In genomic region chr7:1681581-1681980, GRCh38 we compare ENCODE assay signal across 22 cellular contexts. TPM values are rescaled to one million over a fixed set of nuclear protein-coding genes. Genes with fewer than 3 reads are reported as not detected.
DNase-seq lines count a peak whose midpoint lies in the region; ATAC-seq and FAIRE-seq lines count a peak whose summit lies in the region.
"Had no signal": no experiment of that assay in that cellular context is flagged by ENCODE, and none has a peak within 500 bp of the region (broad histone marks: within the 10 kb centered on the region; RNA-seq: fewer than 3 reads in every experiment).

No MANE protein-coding gene starts in this region.

- DNase-seq in activated naive CD4-positive, alpha-beta T cell treated with anti-CD3 and anti-CD28 coated beads, Interleukin-2, amount 10 ng/mL, durations not matched to agents 7 days and 5 days = peak; percentile 16
- DNase-seq in activated naive CD4-positive, alpha-beta T cell treated with Interleukin-2 at 50 U/mL for 16 hours = no peak
- DNase-seq in SJCRH30 (peak; percentile 47 to 63), mesenteric fat pad (ENCODE audit: low spot score) (peak; percentile 35), urothelium cell line (ENCODE audit: low spot score) (no peak), mesendoderm (no peak)
- DNase-seq in stimulated activated effector memory CD8-positive, alpha-beta T cell treated with anti-CD3 and anti-CD28 coated beads, Interleukin-12 subunit alpha, Interleukin-12 subunit beta, amount 100 ng/mL, for 72 hours (ENCODE audit: low spot score in 2 of 2) = no peak
- DNase-seq: 8988T, GDM1, MM.1S, NCI-H1092 treated with DMSO at 0.1 percent for 48 hours, NCI-H1436 treated with DMSO at 0.1 percent for 48 hours, NCI-H1930, NCI-H748 treated with DMSO at 0.1 percent for 48 hours had no signal

- H3K36me3 ChIP-seq in SJCRH30 (no peaks in the 10 kb centered on the region), mesendoderm (ENCODE audit: control insufficient read depth, insufficient read depth, low read length) (no peaks in the 10 kb centered on the region)
- H3K36me3 ChIP-seq: Peyer's patch had no signal

- no peaks in the 10 kb centered on the region for H3K36me3 Mint-ChIP-seq in activated naive CD4-positive, alpha-beta T cell treated with anti-CD3 and anti-CD28 coated beads, Interleukin-2, amount 10 ng/mL, durations not matched to agents 7 days and 5 days
- no peaks in the 10 kb centered on the region for H3K36me3 Mint-ChIP-seq in stimulated activated effector memory CD8-positive, alpha-beta T cell treated with anti-CD3 and anti-CD28 coated beads, Interleukin-12 subunit alpha, Interleukin-12 subunit beta, amount 100 ng/mL, for 72 hours

- no peaks in the 10 kb centered on the region for H3K4me1 Mint-ChIP-seq in activated naive CD4-positive, alpha-beta T cell treated with anti-CD3 and anti-CD28 coated beads, Interleukin-2, amount 10 ng/mL, durations not matched to agents 7 days and 5 days
- H3K4me1 Mint-ChIP-seq in stimulated activated effector memory CD8-positive, alpha-beta T cell treated with anti-CD3 and anti-CD28 coated beads, Interleukin-12 subunit alpha, Interleukin-12 subunit beta, amount 100 ng/mL, for 72 hours = no peaks in the 10 kb centered on the region
- H3K4me1 Mint-ChIP-seq: CD8-positive, alpha-beta memory T cell had no signal

- H3K27me3 Mint-ChIP-seq in activated naive CD4-positive, alpha-beta T cell treated with anti-CD3 and anti-CD28 coated beads, Interleukin-2, amount 10 ng/mL, durations not matched to agents 7 days and 5 days = peaks cover 26% of the 10 kb centered on the region

- no peaks in the 10 kb centered on the region for H3K9me3 ChIP-seq in SJCRH30 (replicated peaks)

- H2BK15ac ChIP-seq in mesendoderm (replicated peaks; ENCODE audit: low read depth) = no peak overlapping the region

- no peaks in the 10 kb centered on the region for H3K27me3 ChIP-seq in SJCRH30
- H3K27me3 ChIP-seq in mesendoderm (ENCODE audit: insufficient read depth, low read length, poor library complexity) = no peaks in the 10 kb centered on the region
- H3K27me3 ChIP-seq: Peyer's patch had no signal

- H4K8ac ChIP-seq in mesendoderm (ENCODE audit: low read depth, low read length) = no peak overlapping the region

- no peak overlapping the region for H3K4me3 Mint-ChIP-seq in activated naive CD4-positive, alpha-beta T cell treated with anti-CD3 and anti-CD28 coated beads, Interleukin-2, amount 10 ng/mL, durations not matched to agents 7 days and 5 days
- H3K4me3 Mint-ChIP-seq in stimulated activated effector memory CD8-positive, alpha-beta T cell treated with anti-CD3 and anti-CD28 coated beads, Interleukin-12 subunit alpha, Interleukin-12 subunit beta, amount 100 ng/mL, for 72 hours = no peak overlapping the region
- H3K4me3 Mint-ChIP-seq: CD8-positive, alpha-beta memory T cell had no signal

- no peak overlapping the region for H2AK5ac ChIP-seq in mesendoderm (ENCODE audit: low read length)

- H3K79me1 ChIP-seq in mesendoderm (ENCODE audit: low read length) = no peaks in the 10 kb centered on the region

- H4K5ac ChIP-seq in mesendoderm (ENCODE audit: low read length) = no peak overlapping the region

- H3K27ac ChIP-seq in SJCRH30 = no peak overlapping the region
- no peak overlapping the region for H3K27ac ChIP-seq in mesendoderm (ENCODE audit: low read depth, low read length)
- H3K27ac ChIP-seq: C4-2B, HL-60, Peyer's patch had no signal

- no peak overlapping the region for H3K4ac ChIP-seq in mesendoderm (ENCODE audit: low read depth, low read length)

- H3K18ac ChIP-seq in mesendoderm (ENCODE audit: low read length) = no peak overlapping the region

- H3K79me2 ChIP-seq in mesendoderm (ENCODE audit: control insufficient read depth, insufficient read depth, low read length) = no peaks in the 10 kb centered on the region

- H3K23ac ChIP-seq in mesendoderm (ENCODE audit: low read length) = no peak overlapping the region

- H3K4me1 ChIP-seq in SJCRH30 (no peaks in the 10 kb centered on the region), mesendoderm (ENCODE audit: control insufficient read depth, low read depth, low read length) (no peaks in the 10 kb centered on the region)
- H3K4me1 ChIP-seq: Peyer's patch had no signal

- FAIRE-seq in urothelium cell line (lab: Jason Lieb, UNC) = peak; percentile 87
- FAIRE-seq: H54, HepG2, K562 had no signal

- no peak overlapping the region for H2BK5ac ChIP-seq in mesendoderm (ENCODE audit: low read length)

- H3K4me3 ChIP-seq in SJCRH30 (no peak overlapping the region), mesendoderm (ENCODE audit: low read length) (no peak overlapping the region)
- H3K4me3 ChIP-seq: K562, Peyer's patch had no signal

- H3K9ac ChIP-seq in mesendoderm (ENCODE audit: low read length) = no peak overlapping the region

- no peak overlapping the region for H3K56ac ChIP-seq in mesendoderm (ENCODE audit: low read length)

- no peak overlapping the region for H3K27ac Mint-ChIP-seq in activated naive CD4-positive, alpha-beta T cell treated with anti-CD3 and anti-CD28 coated beads, Interleukin-2, amount 10 ng/mL, durations not matched to agents 7 days and 5 days
- no peak overlapping the region for H3K27ac Mint-ChIP-seq in stimulated activated effector memory CD8-positive, alpha-beta T cell treated with anti-CD3 and anti-CD28 coated beads, Interleukin-12 subunit alpha, Interleukin-12 subunit beta, amount 100 ng/mL, for 72 hours
- H3K27ac Mint-ChIP-seq: CD8-positive, alpha-beta memory T cell had no signal

- H3K4me2 ChIP-seq in mesendoderm (ENCODE audit: low read length) = no peak overlapping the region

- no peak for ATAC-seq in stimulated activated effector memory CD8-positive, alpha-beta T cell treated with anti-CD3 and anti-CD28 coated beads, Interleukin-12 subunit alpha, Interleukin-12 subunit beta, amount 100 ng/mL, for 72 hours
- no peak for ATAC-seq in GM21367 (IDR thresholded peaks at IDR 0.05; ENCODE audit: unreplicated experiment)
- ATAC-seq: HepG2, K562 had no signal

- no peak overlapping the region for H2BK120ac ChIP-seq in mesendoderm (ENCODE audit: low read depth, low read length)

- H3K9me3 Mint-ChIP-seq in activated naive CD4-positive, alpha-beta T cell treated with anti-CD3 and anti-CD28 coated beads, Interleukin-2, amount 10 ng/mL, durations not matched to agents 7 days and 5 days = peaks cover 14% of the 10 kb centered on the region
- peaks cover 20% of the 10 kb centered on the region for H3K9me3 Mint-ChIP-seq in stimulated activated effector memory CD8-positive, alpha-beta T cell treated with anti-CD3 and anti-CD28 coated beads, Interleukin-12 subunit alpha, Interleukin-12 subunit beta, amount 100 ng/mL, for 72 hours

- WGBS in mesendoderm (ENCODE audit: extremely low coverage, insufficient coverage, low lambda C conversion rate) = no CpG with 5 or more reads among the region's 9 CpGs

- CTCF ChIA-PET in activated naive CD4-positive, alpha-beta T cell treated with anti-CD3 and anti-CD28 coated beads, Interleukin-2, amount 10 ng/mL, durations not matched to agents 7 days and 5 days (lab: Charles Lee) = no interaction called here

RNA-seq across cellular contexts. Expression of gene ELFN1, which starts 11.5 kb away (rescaled TPM):
- 1.3 and 1.7 TPM in 2 replicates for total RNA-seq in SJCRH30 (2014; rRNA removed; shearing (Covaris generic))
- 3.7 TPM for total RNA-seq in mesenteric fat pad
- polyA plus RNA-seq in mesendoderm (2013, experiment 1 of 2) = 0.86 TPM
- polyA plus RNA-seq in mesendoderm (2013, experiment 2 of 2) = 0.85 TPM

Comparison
In these comparisons a context has a peak if more than half of its experiments do, and no peak if none do; other contexts are left out.
1. DNase-seq: peak in activated naive CD4-positive, alpha-beta T cell treated with anti-CD3 and anti-CD28 coated beads, Interleukin-2, amount 10 ng/mL, durations not matched to agents 7 days and 5 days (single experiment), SJCRH30 (2 of 2) and mesenteric fat pad (single experiment); none in activated naive CD4-positive, alpha-beta T cell treated with Interleukin-2 at 50 U/mL for 16 hours (single experiment), urothelium cell line (single experiment), stimulated activated effector memory CD8-positive, alpha-beta T cell treated with anti-CD3 and anti-CD28 coated beads, Interleukin-12 subunit alpha, Interleukin-12 subunit beta, amount 100 ng/mL, for 72 hours (0 of 2) and mesendoderm (single experiment).